ENCODE assay signal across 8 cellular contexts in genomic region chr9:32551491-32552049, GRCh38. TPM values are rescaled to one million over a fixed set of nuclear protein-coding genes. Genes with fewer than 3 reads are reported as not detected.
DNase-seq lines count a peak whose midpoint lies in the region; ATAC-seq, FAIRE-seq and TF ChIP-seq lines count a peak whose summit lies in the region.

No MANE protein-coding gene starts in this region.

- FAIRE-seq in GM12892 (lab: Jason Lieb, UNC) (peak; percentile 71), kidney (lab: Jason Lieb, UNC) (no peak)

- ATAC-seq in GM19324 (IDR thresholded peaks at IDR 0.05; ENCODE audit: low FRiP score, unreplicated experiment): no peak
- no peak for ATAC-seq in HG03135 (IDR thresholded peaks at IDR 0.05; ENCODE audit: unreplicated experiment)

- TF ChIP-seq CTCF in LNCaP clone FGC (IDR thresholded peaks at IDR 0.05; ENCODE audit: control insufficient read depth, extremely low read depth, insufficient read depth): no peak
- no peak for TF ChIP-seq CTCF in brain microvascular endothelial cell (IDR thresholded peaks at IDR 0.05; ENCODE audit: low read depth, low read length, missing control alignments)
- TF ChIP-seq CTCF in kidney (IDR thresholded peaks at IDR 0.05; ENCODE audit: borderline replicate concordance, extremely low read depth, insufficient read depth): no peak

- DNase-seq in GM12892 (ENCODE audit: insufficient read length) (no peak), LNCaP clone FGC (ENCODE audit: low read depth) (no peak), T-helper 9 cell (peak; percentile 19), brain microvascular endothelial cell (peak; percentile 20), kidney (no peak)
- peak; percentile 40 for DNase-seq in stimulated activated CD4-positive, alpha-beta T cell treated with anti-CD3 and anti-CD28 coated beads, Interleukin-15, amount 100 ng/mL, for 48 hours (ENCODE audit: low read depth in 2 of 2)

- H3K4me1 ChIP-seq in kidney (ENCODE audit: control insufficient read depth in 1 of 2, insufficient read depth in 1 of 2, low read depth in 1 of 2, low read length in 2 of 2): peaks cover 4 to 6% of the 10 kb centered on the region in 2 donors

- no peaks in the 10 kb centered on the region for H3K27me3 ChIP-seq in brain microvascular endothelial cell (replicated peaks)

- peak overlapping the region; percentile 90 for H3K27ac ChIP-seq in brain microvascular endothelial cell
- H3K27ac ChIP-seq in kidney (ENCODE audit: low read depth in 2 of 2, low read length in 2 of 2): peak overlapping the region; percentile 97 to 99

- H3K9ac ChIP-seq in kidney (ENCODE audit: low read length in 2 of 2): peak overlapping the region; percentile 88 to 94

- peak overlapping the region; percentile 64 for H3K4me3 ChIP-seq in LNCaP clone FGC (ENCODE audit: low read depth, low read length)
- peak overlapping the region; percentile 85 for H3K4me3 ChIP-seq in brain microvascular endothelial cell (ENCODE audit: low read depth, low read length)
- H3K4me3 ChIP-seq in kidney (ENCODE audit: low read length in 2 of 2): peak overlapping the region; percentile 93 to 98

- in situ Hi-C loops in brain microvascular endothelial cell (cut with HindIII; ENCODE audit: low pct_ligation_motif_present, low sequenced_read_pairs): loop anchor here (25.0 kb wide), 1 partner anchor 436 kb away; no protein-coding TSS in a partner anchor

- no peak for TF ChIP-seq POLR2A in GM12892 (IDR thresholded peaks at IDR 0.05; ENCODE audit: low read depth, low read length)

- no peaks in the 10 kb centered on the region for H3K9me3 ChIP-seq in kidney (ENCODE audit: control insufficient read depth in 1 of 2, low read length in 2 of 2)

- intact Hi-C loops in kidney (cut with DNase I): no loop called here

- H3K36me3 ChIP-seq in brain microvascular endothelial cell (replicated peaks) (no peaks in the 10 kb centered on the region), kidney (ENCODE audit: control insufficient read depth in 1 of 2, insufficient read depth in 2 of 2, low read length in 2 of 2) (no peaks in the 10 kb centered on the region)

RNA-seq across cellular contexts. Expression of gene SMIM27, which starts 0.6 kb away (rescaled TPM):
- 29.5 TPM for polyA plus RNA-seq in GM12892 (2012; ENCODE audit: missing spikeins)
- 14.6 TPM for total RNA-seq in kidney
- 36.9 TPM for polyA plus RNA-seq in kidney (ENCODE audit: insufficient read depth, low read depth, low replicate concordance)

RNA-seq across cellular contexts. Expression of gene TOPORS, which starts 0.8 kb away (rescaled TPM):
- 12.2 TPM for polyA plus RNA-seq in GM12892 (2012; ENCODE audit: missing spikeins)
- 15.6 TPM for total RNA-seq in kidney
- 8.1 TPM for polyA plus RNA-seq in kidney (ENCODE audit: insufficient read depth, low read depth, low replicate concordance)

RNA-seq across cellular contexts. Expression of gene NDUFB6, which starts 21.4 kb away (rescaled TPM):
- polyA plus RNA-seq in GM12892 (2012; ENCODE audit: missing spikeins): 60.2 TPM
- total RNA-seq in kidney: 47.6 TPM
- polyA plus RNA-seq in kidney (ENCODE audit: insufficient read depth, low read depth, low replicate concordance): 132 TPM

RNA-seq across cellular contexts. Expression of gene RIGI, which starts 25.6 kb away (rescaled TPM):
- polyA plus RNA-seq in GM12892 (2012; ENCODE audit: missing spikeins): 6.3 TPM
- total RNA-seq in kidney: 13.1 TPM
- 5.0 TPM for polyA plus RNA-seq in kidney (ENCODE audit: insufficient read depth, low read depth, low replicate concordance)

Comparison
In these comparisons a context has a peak if more than half of its experiments do, and no peak if none do; other contexts are left out.
1. DNase-seq: peak in T-helper 9 cell (single experiment), brain microvascular endothelial cell (single experiment) and stimulated activated CD4-positive, alpha-beta T cell treated with anti-CD3 and anti-CD28 coated beads, Interleukin-15, amount 100 ng/mL, for 48 hours (2 of 2); none in GM12892 (single experiment), LNCaP clone FGC (single experiment) and kidney (single experiment).
2. Peak in every context shown above with its lines, with median percentiles within 50 percentile points of each other: H3K4me3 ChIP-seq.